ENCODE assay signal across 1 cellular context in the genomic region with DNA sequence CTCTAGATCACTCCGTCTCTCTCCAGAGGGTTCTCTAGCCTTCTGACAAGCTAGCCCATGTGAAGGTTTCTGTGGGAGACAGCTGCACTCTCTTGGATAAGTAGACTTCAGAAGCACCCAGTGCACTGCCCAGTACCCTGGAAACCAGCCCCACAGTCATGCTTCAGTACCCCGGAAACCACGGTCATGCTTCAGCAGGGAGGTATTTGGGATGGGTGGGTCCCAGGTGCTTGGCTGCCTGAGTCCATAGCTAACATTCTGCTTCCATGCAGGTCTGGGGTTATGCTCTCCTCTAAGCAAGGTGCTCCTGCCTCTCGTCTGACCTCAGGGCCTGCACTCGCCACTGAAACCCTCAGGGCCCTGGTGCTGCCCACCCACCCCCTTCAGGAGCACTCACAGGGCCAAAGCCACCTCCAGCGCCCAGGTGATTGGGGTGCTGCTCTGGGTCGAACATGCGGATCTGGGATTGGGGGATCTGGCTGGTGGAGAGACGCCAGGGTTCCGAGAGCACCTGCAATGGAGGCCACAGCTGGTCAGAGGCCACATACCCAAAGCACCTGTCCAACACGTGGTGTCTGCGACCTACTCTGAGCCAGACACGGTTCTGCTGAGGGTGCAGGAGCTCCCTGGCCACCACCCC.
TF ChIP-seq lines count a peak whose summit lies in the region.

No MANE protein-coding gene starts in this region.

TF ChIP-seq in HepG2, 621 proteins besides CTCF, POLR2A, EP300 and RAD21:
- no peak for TF ChIP-seq BCL6 (CRISPR knock-in tag; IDR thresholded peaks at IDR 0.05)
- TF ChIP-seq IRF2 (CRISPR knock-in tag; IDR thresholded peaks at IDR 0.05): no peak
- TF ChIP-seq ZBTB7B (CRISPR knock-in tag; IDR thresholded peaks at IDR 0.05): no peak
- no peak for TF ChIP-seq HNF4G (IDR thresholded peaks at IDR 0.05; ENCODE audit: borderline replicate concordance, low read depth, low read length)
- no peak for TF ChIP-seq HNF4G (CRISPR knock-in tag; IDR thresholded peaks at IDR 0.05; ENCODE audit: borderline replicate concordance, low read depth)
- TF ChIP-seq GFI1 (CRISPR knock-in tag; IDR thresholded peaks at IDR 0.05; ENCODE audit: borderline replicate concordance): no peak
- no peak for TF ChIP-seq ZSCAN29 (CRISPR knock-in tag; conservative IDR thresholded peaks at IDR 0.05)
- TF ChIP-seq, protein P1, sequence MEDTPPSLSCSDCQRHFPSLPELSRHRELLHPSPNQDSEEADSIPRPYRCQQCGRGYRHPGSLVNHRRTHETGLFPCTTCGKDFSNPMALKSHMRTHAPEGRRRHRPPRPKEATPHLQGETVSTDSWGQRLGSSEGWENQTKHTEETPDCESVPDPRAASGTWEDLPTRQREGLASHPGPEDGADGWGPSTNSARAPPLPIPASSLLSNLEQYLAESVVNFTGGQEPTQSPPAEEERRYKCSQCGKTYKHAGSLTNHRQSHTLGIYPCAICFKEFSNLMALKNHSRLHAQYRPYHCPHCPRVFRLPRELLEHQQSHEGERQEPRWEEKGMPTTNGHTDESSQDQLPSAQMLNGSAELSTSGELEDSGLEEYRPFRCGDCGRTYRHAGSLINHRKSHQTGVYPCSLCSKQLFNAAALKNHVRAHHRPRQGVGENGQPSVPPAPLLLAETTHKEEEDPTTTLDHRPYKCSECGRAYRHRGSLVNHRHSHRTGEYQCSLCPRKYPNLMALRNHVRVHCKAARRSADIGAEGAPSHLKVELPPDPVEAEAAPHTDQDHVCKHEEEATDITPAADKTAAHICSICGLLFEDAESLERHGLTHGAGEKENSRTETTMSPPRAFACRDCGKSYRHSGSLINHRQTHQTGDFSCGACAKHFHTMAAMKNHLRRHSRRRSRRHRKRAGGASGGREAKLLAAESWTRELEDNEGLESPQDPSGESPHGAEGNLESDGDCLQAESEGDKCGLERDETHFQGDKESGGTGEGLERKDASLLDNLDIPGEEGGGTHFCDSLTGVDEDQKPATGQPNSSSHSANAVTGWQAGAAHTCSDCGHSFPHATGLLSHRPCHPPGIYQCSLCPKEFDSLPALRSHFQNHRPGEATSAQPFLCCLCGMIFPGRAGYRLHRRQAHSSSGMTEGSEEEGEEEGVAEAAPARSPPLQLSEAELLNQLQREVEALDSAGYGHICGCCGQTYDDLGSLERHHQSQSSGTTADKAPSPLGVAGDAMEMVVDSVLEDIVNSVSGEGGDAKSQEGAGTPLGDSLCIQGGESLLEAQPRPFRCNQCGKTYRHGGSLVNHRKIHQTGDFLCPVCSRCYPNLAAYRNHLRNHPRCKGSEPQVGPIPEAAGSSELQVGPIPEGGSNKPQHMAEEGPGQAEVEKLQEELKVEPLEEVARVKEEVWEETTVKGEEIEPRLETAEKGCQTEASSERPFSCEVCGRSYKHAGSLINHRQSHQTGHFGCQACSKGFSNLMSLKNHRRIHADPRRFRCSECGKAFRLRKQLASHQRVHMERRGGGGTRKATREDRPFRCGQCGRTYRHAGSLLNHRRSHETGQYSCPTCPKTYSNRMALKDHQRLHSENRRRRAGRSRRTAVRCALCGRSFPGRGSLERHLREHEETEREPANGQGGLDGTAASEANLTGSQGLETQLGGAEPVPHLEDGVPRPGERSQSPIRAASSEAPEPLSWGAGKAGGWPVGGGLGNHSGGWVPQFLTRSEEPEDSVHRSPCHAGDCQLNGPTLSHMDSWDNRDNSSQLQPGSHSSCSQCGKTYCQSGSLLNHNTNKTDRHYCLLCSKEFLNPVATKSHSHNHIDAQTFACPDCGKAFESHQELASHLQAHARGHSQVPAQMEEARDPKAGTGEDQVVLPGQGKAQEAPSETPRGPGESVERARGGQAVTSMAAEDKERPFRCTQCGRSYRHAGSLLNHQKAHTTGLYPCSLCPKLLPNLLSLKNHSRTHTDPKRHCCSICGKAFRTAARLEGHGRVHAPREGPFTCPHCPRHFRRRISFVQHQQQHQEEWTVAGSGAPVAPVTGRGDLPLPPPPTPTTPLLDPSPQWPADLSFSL (CRISPR knock-in tag; IDR thresholded peaks at IDR 0.05): no peak
- TF ChIP-seq MED13 (CRISPR knock-in tag; IDR thresholded peaks at IDR 0.05): no peak
- no peak for TF ChIP-seq ZMYM4 (CRISPR knock-in tag; IDR thresholded peaks at IDR 0.05)
- no peak for TF ChIP-seq AFF4 (CRISPR knock-in tag; IDR thresholded peaks at IDR 0.05)
- no peak for TF ChIP-seq DPF2 (CRISPR knock-in tag; IDR thresholded peaks at IDR 0.05; ENCODE audit: borderline replicate concordance, low read depth)
- no peak for TF ChIP-seq RORA (CRISPR knock-in tag; IDR thresholded peaks at IDR 0.05)
- no peak for TF ChIP-seq NFIC (IDR thresholded peaks at IDR 0.05; ENCODE audit: low read length)
- TF ChIP-seq ZNF362 (CRISPR knock-in tag; IDR thresholded peaks at IDR 0.05; ENCODE audit: borderline replicate concordance): no peak
